20 cellular contexts compared by ENCODE assay signal in genomic region chr20:59705651-59706101, GRCh38.
"Had no signal": no experiment of that assay in that cellular context is flagged by ENCODE, and none has a peak within 500 bp of the region (broad histone marks: within the 10 kb centered on the region; RNA-seq: fewer than 3 reads in every experiment).

No MANE protein-coding gene starts in this region.

- H3K9me3 Mint-ChIP-seq: activated CD4-positive, alpha-beta memory T cell treated with anti-CD3 and anti-CD28 coated beads for 36 hours; activated T-helper 1 cell treated with anti-CD3 and anti-CD28 coated beads, Interleukin-12 subunit alpha, Interleukin-12 subunit beta, Interleukin-2, Interleukin-4 antibody, amounts not matched to agents 30 ng/mL and 10 ng/mL and 1 ng/mL, durations not matched to agents 14 hours and 24 hours and 36 hours; dendritic cell treated with granulocyte-macrophage colony-stimulating factor and Interleukin-4, amounts not matched to agents 40 ng/mL and 50 ng/mL, for 4 days; natural killer cell; T-helper 2 cell treated with Interferon-gamma antibody and Interleukin-4, amounts not matched to agents 5 μg/mL and 100 μg/mL, for 36 hours had no signal

- H3K4me3 ChIP-seq: esophagus squamous epithelium, heart right ventricle, lung, sigmoid colon, spleen, uterus had no signal

- ATAC-seq: left colon; natural killer cell; stimulated activated naive B cell treated with anti-CD40 and anti-IgM and Interleukin-4, amounts not matched to agents 10 μg/mL and 1 μg/mL and 100 μg/mL, for 72 hours had no signal

- H3K4me3 Mint-ChIP-seq: activated B cell treated with CpG ODN at 0.5 μM for 24 hours; activated CD4-positive, alpha-beta memory T cell treated with anti-CD3 and anti-CD28 coated beads for 36 hours; activated naive CD8-positive, alpha-beta T cell; activated T-helper 1 cell treated with anti-CD3 and anti-CD28 coated beads, Interleukin-12 subunit alpha, Interleukin-12 subunit beta, Interleukin-2, Interleukin-4 antibody, amounts not matched to agents 30 ng/mL and 10 ng/mL and 1 ng/mL, durations not matched to agents 14 hours and 24 hours and 36 hours; dendritic cell treated with granulocyte-macrophage colony-stimulating factor and Interleukin-4, amounts not matched to agents 40 ng/mL and 50 ng/mL, for 4 days; natural killer cell; stimulated activated naive B cell treated with anti-CD40 and anti-IgM and Interleukin-4, amounts not matched to agents 10 μg/mL and 1 μg/mL and 100 μg/mL, for 72 hours; T-helper 2 cell treated with Interferon-gamma antibody and Interleukin-4, amounts not matched to agents 5 μg/mL and 100 μg/mL, for 36 hours had no signal

- H3K9me3 ChIP-seq: esophagus squamous epithelium, heart right ventricle, sigmoid colon, uterus had no signal

- H3K36me3 ChIP-seq: esophagus squamous epithelium, heart right ventricle, sigmoid colon, spleen, uterus had no signal

- DNase-seq: activated B cell treated with CpG ODN at 0.5 μM for 24 hours; activated CD4-positive, alpha-beta memory T cell treated with anti-CD3 and anti-CD28 coated beads for 36 hours; activated CD4-positive, alpha-beta T cell treated with anti-CD3 and anti-CD28 coated beads for 4 hours; activated T-cell treated with anti-CD3 and anti-CD28 coated beads for 4 hours; cerebellar nuclear complex; effector CD8-positive, alpha-beta T cell; esophagus squamous epithelium; heart right ventricle; left colon; natural killer cell; sigmoid colon; spleen; stimulated activated naive B cell treated with anti-CD40 and anti-IgM and Interleukin-4, amounts not matched to agents 10 μg/mL and 1 μg/mL and 100 μg/mL, for 72 hours; uterus had no signal

- H3K27ac Mint-ChIP-seq: activated B cell treated with CpG ODN at 0.5 μM for 24 hours; activated CD4-positive, alpha-beta memory T cell treated with anti-CD3 and anti-CD28 coated beads for 36 hours; activated naive CD8-positive, alpha-beta T cell; activated T-helper 1 cell treated with anti-CD3 and anti-CD28 coated beads, Interleukin-12 subunit alpha, Interleukin-12 subunit beta, Interleukin-2, Interleukin-4 antibody, amounts not matched to agents 30 ng/mL and 10 ng/mL and 1 ng/mL, durations not matched to agents 14 hours and 24 hours and 36 hours; dendritic cell treated with granulocyte-macrophage colony-stimulating factor and Interleukin-4, amounts not matched to agents 40 ng/mL and 50 ng/mL, for 4 days; natural killer cell; stimulated activated naive B cell treated with anti-CD40 and anti-IgM and Interleukin-4, amounts not matched to agents 10 μg/mL and 1 μg/mL and 100 μg/mL, for 72 hours; T-helper 2 cell treated with Interferon-gamma antibody and Interleukin-4, amounts not matched to agents 5 μg/mL and 100 μg/mL, for 36 hours had no signal

- H3K4me1 ChIP-seq: esophagus squamous epithelium, parathyroid adenoma, sigmoid colon, spleen, uterus had no signal

- H3K27me3 ChIP-seq: esophagus squamous epithelium, sigmoid colon, uterus had no signal

- H3K27ac ChIP-seq: esophagus squamous epithelium, heart right ventricle, parathyroid adenoma, sigmoid colon, spleen, uterus had no signal

- H3K4me1 Mint-ChIP-seq: activated B cell treated with CpG ODN at 0.5 μM for 24 hours; natural killer cell; stimulated activated naive B cell treated with anti-CD40 and anti-IgM and Interleukin-4, amounts not matched to agents 10 μg/mL and 1 μg/mL and 100 μg/mL, for 72 hours had no signal

- H3K36me3 Mint-ChIP-seq: activated CD4-positive, alpha-beta memory T cell treated with anti-CD3 and anti-CD28 coated beads for 36 hours; activated naive CD8-positive, alpha-beta T cell; natural killer cell; stimulated activated naive B cell treated with anti-CD40 and anti-IgM and Interleukin-4, amounts not matched to agents 10 μg/mL and 1 μg/mL and 100 μg/mL, for 72 hours had no signal
